ENCODE assay signal across 13 cellular contexts in genomic region chr3:11482024-11482423, GRCh38.
A peak's percentile ranks its signal among the peaks of the same experiment; 100 is the strongest.
DNase-seq lines count a peak whose midpoint lies in the region; ATAC-seq and TF ChIP-seq lines count a peak whose summit lies in the region.
"Had no signal": no experiment of that assay in that cellular context is flagged by ENCODE, and none has a peak within 500 bp of the region (broad histone marks: within the 10 kb centered on the region; RNA-seq: fewer than 3 reads in every experiment).

No MANE protein-coding gene starts in this region.

- H3K36me3 ChIP-seq in body of pancreas (replicated peaks in 1 of 2; ENCODE audit: insufficient read depth in 1 of 2, low read depth in 2 of 2) = no peaks in the 10 kb centered on the region
- no peaks in the 10 kb centered on the region for H3K36me3 ChIP-seq in right atrium auricular region

- peaks cover 3% of the 10 kb centered on the region for H3K4me1 Mint-ChIP-seq in activated CD8-positive, alpha-beta T cell treated with anti-CD3 and anti-CD28 coated beads for 36 hours (ENCODE audit: low read depth)
- peaks cover 24% of the 10 kb centered on the region for H3K4me1 Mint-ChIP-seq in chondrocyte (ENCODE audit: low read depth)

- intact Hi-C loops in body of pancreas (cut with DNase I) (no loop called here), sciatic nerve (cut with DNase I) (no loop called here)
- intact Hi-C loops in activated CD8-positive, alpha-beta T cell treated with anti-CD3 and anti-CD28 coated beads for 36 hours (cut with micrococcal nuclease) = no loop called here

- peaks cover 10% of the 10 kb centered on the region for H3K36me3 Mint-ChIP-seq in activated CD8-positive, alpha-beta T cell treated with anti-CD3 and anti-CD28 coated beads for 36 hours (ENCODE audit: low read depth)
- no peaks in the 10 kb centered on the region for H3K36me3 Mint-ChIP-seq in chondrocyte (ENCODE audit: low read depth)

- H3K9me3 Mint-ChIP-seq in activated CD8-positive, alpha-beta T cell treated with anti-CD3 and anti-CD28 coated beads for 36 hours = peaks cover 7% of the 10 kb centered on the region
- no peaks in the 10 kb centered on the region for H3K9me3 Mint-ChIP-seq in chondrocyte (ENCODE audit: low read depth)

- no peaks in the 10 kb centered on the region for H3K9me3 ChIP-seq in body of pancreas
- no peaks in the 10 kb centered on the region for H3K9me3 ChIP-seq in right atrium auricular region

- H3K27me3 Mint-ChIP-seq in activated CD8-positive, alpha-beta T cell treated with anti-CD3 and anti-CD28 coated beads for 36 hours = no peaks in the 10 kb centered on the region
- no peaks in the 10 kb centered on the region for H3K27me3 Mint-ChIP-seq in chondrocyte (ENCODE audit: low read depth)

- no peak for TF ChIP-seq POLR2A in body of pancreas (IDR thresholded peaks at IDR 0.05)

- no peak overlapping the region for H3K4me3 Mint-ChIP-seq in activated CD8-positive, alpha-beta T cell treated with anti-CD3 and anti-CD28 coated beads for 36 hours
- no peak overlapping the region for H3K4me3 Mint-ChIP-seq in chondrocyte (ENCODE audit: unreplicated experiment)

- H3K4me3 ChIP-seq in body of pancreas (no peak overlapping the region), right atrium auricular region (no peak overlapping the region)
- H3K4me3 ChIP-seq: PC-9 had no signal

- no peaks in the 10 kb centered on the region for H3K27me3 ChIP-seq in body of pancreas
- H3K27me3 ChIP-seq in right atrium auricular region = no peaks in the 10 kb centered on the region

- peak; percentile 74 for DNase-seq in Ammon's horn (ENCODE audit: low spot score)
- DNase-seq in body of pancreas = peak; percentile 33 to 65 (median 46)
- peak; percentile 78 for DNase-seq in right atrium auricular region (ENCODE audit: low spot score)
- DNase-seq in sciatic nerve (ENCODE audit: low spot score) = peak; percentile 90
- DNase-seq in NCI-H1436 (lab: John Stamatoyannopoulos, UW) = no peak
- no peak for DNase-seq in NK-92 (lab: John Stamatoyannopoulos, UW; ENCODE audit: unreplicated experiment)
- DNase-seq in activated CD8-positive, alpha-beta T cell treated with anti-CD3 and anti-CD28 coated beads for 36 hours = no peak
- DNase-seq in chondrocyte (ENCODE audit: low spot score) = no peak
- DNase-seq: activated naive CD4-positive, alpha-beta T cell treated with anti-CD3 and anti-CD28 coated beads, Interleukin-2, amount 50 U/mL, for 16 hours; AML-193; NCI-H2081; PC-9; T-helper 9 cell had no signal

- H3K4me1 ChIP-seq in body of pancreas (peaks cover 29% of the 10 kb centered on the region), right atrium auricular region (peaks cover 0 to 41% of the 10 kb centered on the region in 2 donors)

- no peak for ATAC-seq in body of pancreas
- ATAC-seq in sciatic nerve = peak; percentile 94
- no peak for ATAC-seq in activated CD8-positive, alpha-beta T cell treated with anti-CD3 and anti-CD28 coated beads for 36 hours

- no peak overlapping the region for H3K27ac Mint-ChIP-seq in activated CD8-positive, alpha-beta T cell treated with anti-CD3 and anti-CD28 coated beads for 36 hours
- H3K27ac Mint-ChIP-seq in chondrocyte (ENCODE audit: unreplicated experiment) = no peak overlapping the region

- WGBS in body of pancreas, 2 donors = 77 to 82% methylated on average over 8 of the region's 8 CpGs

- TF ChIP-seq CTCF in body of pancreas (IDR thresholded peaks at IDR 0.05) (no peak), right atrium auricular region (IDR thresholded peaks at IDR 0.05) (no peak), chondrocyte (IDR thresholded peaks at IDR 0.05) (no peak)
- no peak for TF ChIP-seq CTCF in activated CD8-positive, alpha-beta T cell treated with anti-CD3 and anti-CD28 coated beads for 36 hours (IDR thresholded peaks at IDR 0.05)

- H3K27ac ChIP-seq in body of pancreas (peak overlapping the region; percentile 64 to 77 (median 67)), right atrium auricular region (peak overlapping the region; percentile 55 to 59)
- H3K27ac ChIP-seq: PC-9 had no signal

- POLR2A ChIA-PET in activated CD8-positive, alpha-beta T cell treated with anti-CD3 and anti-CD28 coated beads for 36 hours (lab: Charles Lee) = interaction anchor here (0.5 kb wide), 1 partner anchor 11 kb away, joined by 3 read pairs; no protein-coding TSS in a partner anchor

- CTCF ChIA-PET in activated CD8-positive, alpha-beta T cell treated with anti-CD3 and anti-CD28 coated beads for 36 hours (lab: Charles Lee) = no interaction called here

Comparison
In these comparisons a context has a peak if more than half of its experiments do, and no peak if none do; other contexts are left out.
1. DNase-seq: peak in Ammon's horn (single experiment), body of pancreas (4 of 4), right atrium auricular region (single experiment) and sciatic nerve (single experiment); none in NCI-H1436 (single experiment), NK-92 (single experiment), activated CD8-positive, alpha-beta T cell treated with anti-CD3 and anti-CD28 coated beads for 36 hours (single experiment) and chondrocyte (single experiment).